Comparison of ENCODE assay signal across 1 cellular context in the genomic region with DNA sequence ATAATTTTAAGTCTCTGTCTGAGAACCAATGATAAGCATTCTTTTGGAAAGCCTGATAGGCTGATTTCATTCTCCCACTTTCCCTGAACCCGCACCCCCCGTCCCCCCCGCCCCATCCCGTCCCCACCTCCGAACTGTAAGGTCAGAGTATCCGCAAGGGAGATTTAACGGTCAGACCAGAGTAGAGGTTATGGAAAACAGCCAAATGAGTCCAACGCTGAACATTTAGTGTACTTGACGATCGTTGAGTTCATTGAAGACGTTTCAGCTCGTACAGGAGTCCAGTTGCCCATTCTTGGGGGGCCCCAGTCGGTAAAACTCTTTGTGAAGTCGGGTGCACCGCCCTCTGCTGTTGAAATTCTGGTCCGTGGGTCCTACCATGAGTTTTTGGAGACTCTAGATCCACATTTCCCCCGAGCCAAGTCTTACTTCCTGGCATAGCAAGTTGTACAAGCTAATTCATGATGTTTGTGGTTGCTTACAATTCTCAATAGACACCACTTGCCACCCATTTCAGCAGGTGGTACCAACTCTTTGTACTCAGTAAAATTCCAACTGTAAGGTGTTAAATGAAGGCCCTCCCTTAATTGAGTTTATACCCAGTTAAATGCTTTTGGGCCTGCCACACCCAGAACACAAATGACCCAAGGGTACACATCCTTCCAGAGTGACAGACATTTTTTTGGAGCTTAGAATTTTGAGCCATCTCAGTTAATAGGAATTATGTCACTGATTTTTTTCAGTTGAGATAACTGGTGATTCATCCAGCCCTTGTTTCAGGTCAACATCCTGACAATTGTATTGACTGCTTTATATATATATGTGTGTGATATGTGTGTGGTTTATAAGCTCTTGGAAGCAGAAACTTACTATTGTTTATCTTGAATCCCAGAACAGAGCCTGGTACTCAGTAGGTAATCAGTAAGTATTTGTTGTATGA.
TF ChIP-seq lines count a peak whose summit lies in the region.

No MANE protein-coding gene starts in this region.

TF ChIP-seq in HepG2, 621 proteins besides CTCF, POLR2A, EP300 and RAD21:
- TF ChIP-seq HCFC1 (IDR thresholded peaks at IDR 0.05; ENCODE audit: low read depth, low read length): no peak
- peak; percentile 42 for TF ChIP-seq STAG1 (CRISPR knock-in tag; IDR thresholded peaks at IDR 0.05)
- peak; percentile 24; the same call in 1 of the 2 replicates for TF ChIP-seq THAP11 (CRISPR knock-in tag; IDR thresholded peaks at IDR 0.05)
- TF ChIP-seq PPARG (CRISPR knock-in tag; conservative IDR thresholded peaks at IDR 0.05): no peak
- TF ChIP-seq SAP130 (CRISPR knock-in tag; IDR thresholded peaks at IDR 0.05; ENCODE audit: low read depth): peak; percentile 26; the same call in 1 of the 2 replicates
- peak; percentile 33; the same call in 1 of the 2 replicates for TF ChIP-seq SMC3 (IDR thresholded peaks at IDR 0.05; ENCODE audit: low read length)
- TF ChIP-seq FOXC1 (CRISPR knock-in tag; IDR thresholded peaks at IDR 0.05; ENCODE audit: borderline replicate concordance): no peak
- TF ChIP-seq, protein P1, sequence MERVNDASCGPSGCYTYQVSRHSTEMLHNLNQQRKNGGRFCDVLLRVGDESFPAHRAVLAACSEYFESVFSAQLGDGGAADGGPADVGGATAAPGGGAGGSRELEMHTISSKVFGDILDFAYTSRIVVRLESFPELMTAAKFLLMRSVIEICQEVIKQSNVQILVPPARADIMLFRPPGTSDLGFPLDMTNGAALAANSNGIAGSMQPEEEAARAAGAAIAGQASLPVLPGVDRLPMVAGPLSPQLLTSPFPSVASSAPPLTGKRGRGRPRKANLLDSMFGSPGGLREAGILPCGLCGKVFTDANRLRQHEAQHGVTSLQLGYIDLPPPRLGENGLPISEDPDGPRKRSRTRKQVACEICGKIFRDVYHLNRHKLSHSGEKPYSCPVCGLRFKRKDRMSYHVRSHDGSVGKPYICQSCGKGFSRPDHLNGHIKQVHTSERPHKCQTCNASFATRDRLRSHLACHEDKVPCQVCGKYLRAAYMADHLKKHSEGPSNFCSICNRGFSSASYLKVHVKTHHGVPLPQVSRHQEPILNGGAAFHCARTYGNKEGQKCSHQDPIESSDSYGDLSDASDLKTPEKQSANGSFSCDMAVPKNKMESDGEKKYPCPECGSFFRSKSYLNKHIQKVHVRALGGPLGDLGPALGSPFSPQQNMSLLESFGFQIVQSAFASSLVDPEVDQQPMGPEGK (CRISPR knock-in tag; IDR thresholded peaks at IDR 0.05): peak; percentile 79
- TF ChIP-seq KMT2B (CRISPR knock-in tag; IDR thresholded peaks at IDR 0.05): no peak
- peak; percentile 7; the same call in 1 of the 2 replicates for TF ChIP-seq ARID5B (CRISPR knock-in tag; IDR thresholded peaks at IDR 0.05)
- TF ChIP-seq ZNF761 (CRISPR knock-in tag; conservative IDR thresholded peaks at IDR 0.05): no peak
- TF ChIP-seq, protein P2, sequence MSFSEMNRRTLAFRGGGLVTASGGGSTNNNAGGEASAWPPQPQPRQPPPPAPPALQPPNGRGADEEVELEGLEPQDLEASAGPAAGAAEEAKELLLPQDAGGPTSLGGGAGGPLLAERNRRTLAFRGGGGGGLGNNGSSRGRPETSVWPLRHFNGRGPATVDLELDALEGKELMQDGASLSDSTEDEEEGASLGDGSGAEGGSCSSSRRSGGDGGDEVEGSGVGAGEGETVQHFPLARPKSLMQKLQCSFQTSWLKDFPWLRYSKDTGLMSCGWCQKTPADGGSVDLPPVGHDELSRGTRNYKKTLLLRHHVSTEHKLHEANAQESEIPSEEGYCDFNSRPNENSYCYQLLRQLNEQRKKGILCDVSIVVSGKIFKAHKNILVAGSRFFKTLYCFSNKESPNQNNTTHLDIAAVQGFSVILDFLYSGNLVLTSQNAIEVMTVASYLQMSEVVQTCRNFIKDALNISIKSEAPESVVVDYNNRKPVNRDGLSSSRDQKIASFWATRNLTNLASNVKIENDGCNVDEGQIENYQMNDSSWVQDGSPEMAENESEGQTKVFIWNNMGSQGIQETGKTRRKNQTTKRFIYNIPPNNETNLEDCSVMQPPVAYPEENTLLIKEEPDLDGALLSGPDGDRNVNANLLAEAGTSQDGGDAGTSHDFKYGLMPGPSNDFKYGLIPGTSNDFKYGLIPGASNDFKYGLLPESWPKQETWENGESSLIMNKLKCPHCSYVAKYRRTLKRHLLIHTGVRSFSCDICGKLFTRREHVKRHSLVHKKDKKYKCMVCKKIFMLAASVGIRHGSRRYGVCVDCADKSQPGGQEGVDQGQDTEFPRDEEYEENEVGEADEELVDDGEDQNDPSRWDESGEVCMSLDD (CRISPR knock-in tag; IDR thresholded peaks at IDR 0.05; ENCODE audit: borderline replicate concordance): peak; percentile 52; the same call in 1 of the 2 replicates
- TF ChIP-seq ZNF850 (CRISPR knock-in tag; conservative IDR thresholded peaks at IDR 0.05): 0 out of 2 replicates have a peak, but pooled peaks have one; percentile 11
- TF ChIP-seq TEAD3 (CRISPR knock-in tag; optimal IDR thresholded peaks at IDR 0.05; ENCODE audit: borderline replicate concordance): peak; percentile 10
